In genomic region chr16:58306327-58306726, GRCh38 we compare ENCODE assay signal across 8 cellular contexts. TPM values are rescaled to one million over a fixed set of nuclear protein-coding genes. Genes with fewer than 3 reads are reported as not detected.
A peak's percentile ranks its signal among the peaks of the same experiment; 100 is the strongest.
DNase-seq lines count a peak whose midpoint lies in the region; ATAC-seq and TF ChIP-seq lines count a peak whose summit lies in the region.

No MANE protein-coding gene starts in this region.

- no peak overlapping the region for H3K4me3 Mint-ChIP-seq in CD8-positive, alpha-beta memory T cell
- no peak overlapping the region for H3K4me3 Mint-ChIP-seq in activated T-cell treated with anti-CD3 and anti-CD28 coated beads, Interleukin-2, amount 50 U/mL, for 72 hours

- peaks cover 12 to 22% of the 10 kb centered on the region in 2 donors for H3K27me3 Mint-ChIP-seq in CD8-positive, alpha-beta memory T cell
- peaks cover 14% of the 10 kb centered on the region for H3K27me3 Mint-ChIP-seq in activated T-cell treated with anti-CD3 and anti-CD28 coated beads, Interleukin-2, amount 50 U/mL, for 72 hours (ENCODE audit: low read depth)

- intact Hi-C loops in aorta (cut with DNase I), result no loop called here

- no peaks in the 10 kb centered on the region for H3K27me3 ChIP-seq in CD8-positive, alpha-beta memory T cell (ENCODE audit: insufficient read depth, low read length, poor library complexity, severe bottlenecking)
- no peaks in the 10 kb centered on the region for H3K27me3 ChIP-seq in MM.1S (replicated peaks; ENCODE audit: insufficient read depth, low read length)
- no peaks in the 10 kb centered on the region for H3K27me3 ChIP-seq in kidney epithelial cell (ENCODE audit: control insufficient read depth, insufficient read depth, low read length)
- H3K27me3 ChIP-seq in aorta (ENCODE audit: control insufficient read depth in 1 of 2, insufficient read depth in 2 of 2, low read length in 1 of 2), result no peaks in the 10 kb centered on the region

- H3F3A ChIP-seq in MM.1S (ENCODE audit: insufficient read depth, low read length), result no peaks in the 10 kb centered on the region

- H2AFZ ChIP-seq in MM.1S (ENCODE audit: low read length), result no peak overlapping the region

- H3K27ac Mint-ChIP-seq in CD8-positive, alpha-beta memory T cell, result no peak overlapping the region
- H3K27ac Mint-ChIP-seq in activated T-cell treated with anti-CD3 and anti-CD28 coated beads, Interleukin-2, amount 50 U/mL, for 72 hours, result no peak overlapping the region

- H3K4me2 ChIP-seq in MM.1S (ENCODE audit: low read depth, low read length), result no peak overlapping the region

- POLR2A ChIA-PET in CD8-positive, alpha-beta memory T cell (lab: Charles Lee), result no interaction called here

- no peaks in the 10 kb centered on the region for H3K36me3 Mint-ChIP-seq in CD8-positive, alpha-beta memory T cell
- H3K36me3 Mint-ChIP-seq in activated T-cell treated with anti-CD3 and anti-CD28 coated beads, Interleukin-2, amount 50 U/mL, for 72 hours (ENCODE audit: insufficient read depth in 2 of 2), result no peaks in the 10 kb centered on the region

- peaks cover 0 to 5% (median 3%) of the 10 kb centered on the region in 5 donors for H3K9me3 Mint-ChIP-seq in CD8-positive, alpha-beta memory T cell
- H3K9me3 Mint-ChIP-seq in activated T-cell treated with anti-CD3 and anti-CD28 coated beads, Interleukin-2, amount 50 U/mL, for 72 hours, result no peaks in the 10 kb centered on the region

- no peaks in the 10 kb centered on the region for H3K9me2 ChIP-seq in MM.1S (replicated peaks; ENCODE audit: insufficient read depth, low read length)

- H3K4me3 ChIP-seq in CD8-positive, alpha-beta memory T cell (ENCODE audit: low read length), result no peak overlapping the region
- H3K4me3 ChIP-seq in MM.1S (ENCODE audit: low read length) (no peak overlapping the region), kidney epithelial cell (ENCODE audit: low read depth, low read length) (no peak overlapping the region), aorta (ENCODE audit: low read length in 2 of 2) (no peak overlapping the region)

- H3K4me1 ChIP-seq in CD8-positive, alpha-beta memory T cell (ENCODE audit: insufficient read depth, low read length), result no peaks in the 10 kb centered on the region
- H3K4me1 ChIP-seq in MM.1S (ENCODE audit: low read length) (no peaks in the 10 kb centered on the region), aorta (ENCODE audit: control insufficient read depth in 1 of 2, insufficient read depth in 2 of 2, low read length in 2 of 2) (no peaks in the 10 kb centered on the region)

- no peaks in the 10 kb centered on the region for H4K20me1 ChIP-seq in MM.1S (ENCODE audit: insufficient read depth, low read length)

- no peaks in the 10 kb centered on the region for H3K79me2 ChIP-seq in MM.1S (ENCODE audit: low read length)

- no peaks in the 10 kb centered on the region for H3K9me3 ChIP-seq in CD8-positive, alpha-beta memory T cell (ENCODE audit: low read length)
- no peaks in the 10 kb centered on the region for H3K9me3 ChIP-seq in MM.1S (replicated peaks; ENCODE audit: insufficient read depth, low read length)
- no peaks in the 10 kb centered on the region for H3K9me3 ChIP-seq in aorta (ENCODE audit: control insufficient read depth, low read length)

- DNase-seq in CD8-positive, alpha-beta memory T cell, result peak; percentile 12 to 55 (median 18)
- DNase-seq in MM.1S (peak; percentile 39), kidney epithelial cell (ENCODE audit: low read depth) (no peak), aorta (no peak), SHP77 (lab: John Stamatoyannopoulos, UW) (no peak)
- peak; percentile 43 to 57 for DNase-seq in activated T-cell treated with anti-CD3 and anti-CD28 coated beads, Interleukin-2, amount 50 U/mL, for 72 hours
- DNase-seq in stimulated activated naive CD4-positive, alpha-beta T cell treated with Interleukin-2 at 50 U/mL for 16 hours (lab: John Stamatoyannopoulos, UW), result peak; percentile 8

- CTCF ChIA-PET in CD8-positive, alpha-beta memory T cell (lab: Charles Lee), result interaction anchor here (0.9 to 1.3 kb wide), 2 partner anchors 9 to 280 kb away, joined by 3 to 4 read pairs; partner anchors contain the start of gene MMP15

- H3K4me1 Mint-ChIP-seq in CD8-positive, alpha-beta memory T cell, result no peaks in the 10 kb centered on the region
- H3K4me1 Mint-ChIP-seq in activated T-cell treated with anti-CD3 and anti-CD28 coated beads, Interleukin-2, amount 50 U/mL, for 72 hours (ENCODE audit: low read depth), result no peaks in the 10 kb centered on the region

- 72 to 79% methylated on average over 3 of the region's 3 CpGs for WGBS in aorta, 2 donors

- no peak overlapping the region for H3K9ac ChIP-seq in MM.1S (ENCODE audit: low read length)

- no peak for ATAC-seq in activated T-cell treated with anti-CD3 and anti-CD28 coated beads, Interleukin-2, amount 50 U/mL, for 72 hours (replicated peaks in 1 of 2)
- ATAC-seq in aorta (ENCODE audit: low FRiP score) (no peak), HG02981 (IDR thresholded peaks at IDR 0.05; ENCODE audit: unreplicated experiment) (no peak)

- no peak overlapping the region for H3K27ac ChIP-seq in CD8-positive, alpha-beta memory T cell (ENCODE audit: low read depth, low read length)
- no peak overlapping the region for H3K27ac ChIP-seq in MM.1S (ENCODE audit: low read length)
- H3K27ac ChIP-seq in aorta (ENCODE audit: low read depth in 1 of 2, low read length in 2 of 2), result no peak overlapping the region

- peak; percentile 47 for TF ChIP-seq CTCF in MM.1S (IDR thresholded peaks at IDR 0.05; ENCODE audit: low read length)
- peak; percentile 37 for TF ChIP-seq CTCF in kidney epithelial cell (IDR thresholded peaks at IDR 0.05; ENCODE audit: insufficient read depth, low read length, poor library complexity, severe bottlenecking)

- no peaks in the 10 kb centered on the region for H3K36me3 ChIP-seq in CD8-positive, alpha-beta memory T cell (ENCODE audit: insufficient read depth, low read length)
- H3K36me3 ChIP-seq in MM.1S (replicated peaks; ENCODE audit: insufficient read depth, low read length) (no peaks in the 10 kb centered on the region), kidney epithelial cell (ENCODE audit: control insufficient read depth, insufficient read depth, low read length) (no peaks in the 10 kb centered on the region), aorta (ENCODE audit: control insufficient read depth in 1 of 2, insufficient read depth in 2 of 2, low read length in 1 of 2) (no peaks in the 10 kb centered on the region)

RNA-seq across cellular contexts. Expression of gene PRSS54, which starts 11.5 kb away (rescaled TPM):
- total RNA-seq in CD8-positive, alpha-beta memory T cell, result not detected
- not detected for polyA plus RNA-seq in CD8-positive, alpha-beta memory T cell
- not detected for total RNA-seq in activated T-cell treated with anti-CD3 and anti-CD28 coated beads, Interleukin-2, amount 50 U/mL, for 72 hours
- total RNA-seq in kidney epithelial cell (not detected in 2 replicates), aorta (not detected)
- polyA plus RNA-seq in aorta, result not detected

Comparison
In these comparisons a context has a peak if more than half of its experiments do, and no peak if none do; other contexts are left out.
1. DNase-seq: peak in CD8-positive, alpha-beta memory T cell (5 of 5), MM.1S (single experiment), activated T-cell treated with anti-CD3 and anti-CD28 coated beads, Interleukin-2, amount 50 U/mL, for 72 hours (2 of 2) and stimulated activated naive CD4-positive, alpha-beta T cell treated with Interleukin-2 at 50 U/mL for 16 hours (single experiment); none in kidney epithelial cell (single experiment), aorta (0 of 2) and SHP77 (0 of 2).